22 cellular contexts compared by ENCODE assay signal in genomic region chr5:4921929-4922328, GRCh38.
DNase-seq lines count a peak whose midpoint lies in the region; ATAC-seq and TF ChIP-seq lines count a peak whose summit lies in the region.
"Had no signal": no experiment of that assay in that cellular context is flagged by ENCODE, and none has a peak within 500 bp of the region (broad histone marks: within the 10 kb centered on the region; RNA-seq: fewer than 3 reads in every experiment).

No MANE protein-coding gene starts in this region.

- peaks cover 16% of the 10 kb centered on the region for H3K4me1 Mint-ChIP-seq in nephron
- H3K4me1 Mint-ChIP-seq: CD14-positive monocyte; CD4-positive, alpha-beta memory T cell; CD4-positive, CD25-positive, alpha-beta regulatory T cell; CD8-positive, alpha-beta memory T cell had no signal

- no peaks in the 10 kb centered on the region for H3K36me3 ChIP-seq in esophagus muscularis mucosa
- H3K36me3 ChIP-seq: BE2C, BLaER1 had no signal

- no peak for TF ChIP-seq CTCF in esophagus muscularis mucosa (IDR thresholded peaks at IDR 0.05)
- no peak for TF ChIP-seq CTCF in nephron (IDR thresholded peaks at IDR 0.05; ENCODE audit: unreplicated experiment in 3 of 3)

- intact Hi-C loops in esophagus muscularis mucosa (cut with DNase I) = no loop called here

- no peak overlapping the region for H3K4me3 ChIP-seq in esophagus muscularis mucosa
- H3K4me3 ChIP-seq: BLaER1 had no signal

- H3K9me3 ChIP-seq in esophagus muscularis mucosa = no peaks in the 10 kb centered on the region
- H3K9me3 ChIP-seq: BE2C, BLaER1 had no signal

- ATAC-seq in GM21576 (IDR thresholded peaks at IDR 0.05; ENCODE audit: unreplicated experiment) (no peak), HG03139 (IDR thresholded peaks at IDR 0.05; ENCODE audit: unreplicated experiment) (no peak)

- peak; percentile 58 for DNase-seq in cerebellar cortex (ENCODE audit: low spot score)
- DNase-seq in esophagus muscularis mucosa (ENCODE audit: extremely low spot score) = peak; percentile 55
- no peak for DNase-seq in NCI-H345 treated with DMSO at 0.1 percent for 48 hours (lab: John Stamatoyannopoulos, UW; ENCODE audit: unreplicated experiment)
- DNase-seq: 8988T; ACHN; BE2C; CD4-positive, alpha-beta memory T cell; CD4-positive, CD25-positive, alpha-beta regulatory T cell; CD8-positive, alpha-beta memory T cell; COR-L47; DMS 273 treated with DMSO at 0.1 percent for 48 hours; DMS153; DMS53; DMS79; DND-41; EL; GF-D8 had no signal

- no peak for TF ChIP-seq EP300 in esophagus muscularis mucosa (IDR thresholded peaks at IDR 0.05)

- H3K4me3 Mint-ChIP-seq in nephron = no peak overlapping the region
- H3K4me3 Mint-ChIP-seq: CD14-positive monocyte; CD4-positive, alpha-beta memory T cell; CD4-positive, CD25-positive, alpha-beta regulatory T cell; CD8-positive, alpha-beta memory T cell had no signal

- no peaks in the 10 kb centered on the region for H3K36me3 Mint-ChIP-seq in nephron (ENCODE audit: low read depth)
- H3K36me3 Mint-ChIP-seq: CD14-positive monocyte; CD4-positive, alpha-beta memory T cell; CD4-positive, CD25-positive, alpha-beta regulatory T cell; CD8-positive, alpha-beta memory T cell had no signal

- no peaks in the 10 kb centered on the region for H3K27me3 ChIP-seq in esophagus muscularis mucosa
- H3K27me3 ChIP-seq: BLaER1 had no signal

- H3K4me1 ChIP-seq in esophagus muscularis mucosa = no peaks in the 10 kb centered on the region
- H3K4me1 ChIP-seq: BE2C, BLaER1 had no signal

- H3K27ac Mint-ChIP-seq in nephron = peak overlapping the region in 2 of 3 experiments; percentile 12 to 81
- H3K27ac Mint-ChIP-seq: CD14-positive monocyte; CD4-positive, alpha-beta memory T cell; CD4-positive, CD25-positive, alpha-beta regulatory T cell; CD8-positive, alpha-beta memory T cell had no signal

- H3K9me3 Mint-ChIP-seq in nephron = no peaks in the 10 kb centered on the region
- H3K9me3 Mint-ChIP-seq: CD14-positive monocyte had no signal

- 86% methylated on average over 5 of the region's 5 CpGs for WGBS in esophagus muscularis mucosa

- H3K27me3 Mint-ChIP-seq in nephron (ENCODE audit: low read depth) = peaks cover 6% of the 10 kb centered on the region
- H3K27me3 Mint-ChIP-seq: CD4-positive, alpha-beta memory T cell; CD4-positive, CD25-positive, alpha-beta regulatory T cell had no signal

- no peak for TF ChIP-seq POLR2A in esophagus muscularis mucosa (IDR thresholded peaks at IDR 0.05; ENCODE audit: low read depth)

- no peak overlapping the region for H3K27ac ChIP-seq in esophagus muscularis mucosa (replicated peaks in 1 of 4)
- H3K27ac ChIP-seq: BLaER1 had no signal
